Comparison of ENCODE assay signal across 8 cellular contexts in the genomic region with DNA sequence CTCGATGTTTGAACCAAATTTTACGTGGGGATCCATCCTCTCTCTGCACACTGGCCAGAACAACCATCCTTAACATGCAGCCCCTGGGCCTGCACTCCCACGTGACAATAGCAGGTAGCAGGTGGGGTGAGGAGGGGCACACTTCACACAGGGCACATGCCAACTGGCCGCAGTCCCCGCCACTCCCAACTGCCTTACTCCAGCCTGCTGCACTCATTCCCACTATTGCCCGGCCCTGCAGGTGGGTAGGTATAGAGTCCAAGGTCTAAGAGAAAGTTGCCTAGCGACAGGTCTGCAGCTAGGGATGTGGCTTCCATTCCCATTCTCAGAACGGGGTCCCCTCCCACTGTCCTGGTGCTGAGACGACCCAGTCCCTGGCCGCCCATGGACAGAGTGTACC. TPM values are rescaled to one million over a fixed set of nuclear protein-coding genes. Genes with fewer than 3 reads are reported as not detected.
"Had no signal": no experiment of that assay in that cellular context is flagged by ENCODE, and none has a peak within 500 bp of the region (broad histone marks: within the 10 kb centered on the region; RNA-seq: fewer than 3 reads in every experiment).

No MANE protein-coding gene starts in this region.

- H3K4me1 Mint-ChIP-seq: GM23338, H9 had no signal

- H3K4me3 ChIP-seq: GM23338, K562 had no signal

- ATAC-seq: GM23338, K562 had no signal

- H3K4me3 Mint-ChIP-seq: GM23338, H9, HFFc6 had no signal

- H3K4me2 ChIP-seq: GM23338 had no signal

- H3K27ac Mint-ChIP-seq: GM23338, H9 had no signal

- DNase-seq: H9, HCEC 1CT, HFFc6, KG1 had no signal

- H2AFZ ChIP-seq: GM23338 had no signal

RNA-seq across cellular contexts. Expression of gene SIGLEC11, which starts 46.2 kb away (rescaled TPM):
- total RNA-seq: GM23338, H1, H9, HFFc6, HT-29, K562 had no signal
- polyA plus RNA-seq: GM23338, K562 had no signal
